In genomic region chr1:94823116-94823515, GRCh38 we compare ENCODE assay signal across 25 cellular contexts. TPM values are rescaled to one million over a fixed set of nuclear protein-coding genes. Genes with fewer than 3 reads are reported as not detected.
A peak's percentile ranks its signal among the peaks of the same experiment; 100 is the strongest.
DNase-seq lines count a peak whose midpoint lies in the region; ATAC-seq and TF ChIP-seq lines count a peak whose summit lies in the region.
"Had no signal": no experiment of that assay in that cellular context is flagged by ENCODE, and none has a peak within 500 bp of the region (broad histone marks: within the 10 kb centered on the region; RNA-seq: fewer than 3 reads in every experiment).

No MANE protein-coding gene starts in this region.

- peak overlapping the region; percentile 95 for H3K4me3 Mint-ChIP-seq in glutamatergic neuron (ENCODE audit: unreplicated experiment)
- H3K4me3 Mint-ChIP-seq: CD4-positive, alpha-beta T cell; IgD-negative memory B cell had no signal

- DNase-seq in body of pancreas: no peak
- no peak for DNase-seq in glutamatergic neuron
- peak in 1 of 3 donors; percentile 51 for DNase-seq in mucosa of descending colon
- peak; percentile 45 for DNase-seq in transverse colon
- no peak for DNase-seq in activated T-cell treated with anti-CD3 and anti-CD28 coated beads, Interleukin-2, amount 50 U/mL, for 48 hours
- DNase-seq in suprapubic skin (ENCODE audit: low spot score in 2 of 2): no peak
- DNase-seq in gastrocnemius medialis: no peak
- DNase-seq: AML-193; CD4-positive, alpha-beta T cell; NCI-H1092; NCI-H1436; NCI-H187; NCI-H2081 treated with DMSO at 0.1 percent for 48 hours; NCI-H2171; NCI-H226; NCI-H510A; Peyer's patch; SHP77 treated with DMSO at 0.1 percent for 48 hours; SK-N-SH had no signal

- peaks cover 23% of the 10 kb centered on the region for H3K27me3 Mint-ChIP-seq in glutamatergic neuron (ENCODE audit: unreplicated experiment)

- 46 to 55% methylated on average over 3 of the region's 3 CpGs for WGBS in body of pancreas, 2 donors
- 51% methylated on average over 3 of the region's 3 CpGs; no CpG with 5 or more reads in 1 of the 2 donors for WGBS in transverse colon (ENCODE audit: low coverage in 1 of 2), 2 donors
- WGBS in suprapubic skin: 68% methylated on average over 3 of the region's 3 CpGs

- TF ChIP-seq POLR2A in body of pancreas (IDR thresholded peaks at IDR 0.05) (no peak), transverse colon (IDR thresholded peaks at IDR 0.05) (no peak), suprapubic skin (IDR thresholded peaks at IDR 0.05) (no peak), gastrocnemius medialis (IDR thresholded peaks at IDR 0.05) (no peak)

- peaks cover 0 to 9% of the 10 kb centered on the region in 2 donors for H3K36me3 ChIP-seq in body of pancreas (replicated peaks in 1 of 2; ENCODE audit: insufficient read depth in 1 of 2, low read depth in 2 of 2)
- peaks cover 4% of the 10 kb centered on the region for H3K36me3 ChIP-seq in mucosa of descending colon (ENCODE audit: low read depth)
- peaks cover 0 to 10% (median 0%) of the 10 kb centered on the region in 4 donors for H3K36me3 ChIP-seq in transverse colon
- H3K36me3 ChIP-seq in suprapubic skin: no peaks in the 10 kb centered on the region
- H3K36me3 ChIP-seq in gastrocnemius medialis: no peaks in the 10 kb centered on the region
- H3K36me3 ChIP-seq: BLaER1 treated with 17β-estradiol and CSF1 and Interleukin-3, amounts not matched to agents 10 nM and 100 nM had no signal

- H3K9me3 ChIP-seq in body of pancreas: no peaks in the 10 kb centered on the region
- H3K9me3 ChIP-seq in mucosa of descending colon: no peaks in the 10 kb centered on the region
- no peaks in the 10 kb centered on the region for H3K9me3 ChIP-seq in transverse colon
- no peaks in the 10 kb centered on the region for H3K9me3 ChIP-seq in suprapubic skin
- H3K9me3 ChIP-seq in gastrocnemius medialis: no peaks in the 10 kb centered on the region
- H3K9me3 ChIP-seq: A549; BLaER1 treated with 17β-estradiol and CSF1 and Interleukin-3, amounts not matched to agents 10 nM and 100 nM; Peyer's patch; SK-N-SH had no signal

- in situ Hi-C loops in transverse colon (cut with MboI; ENCODE audit: low pct_ligation_motif_present in 1 of 4, low pct_unique_long_range_greater_than_20kb in 1 of 4, low sequenced_read_pairs in 3 of 4) (loop anchor here in 2 of 4 donors (25.0 kb wide), 1 partner anchor 761 kb away; no protein-coding TSS in a partner anchor), gastrocnemius medialis (cut with MboI; ENCODE audit: low sequenced_read_pairs in 4 of 4) (no loop called here)

- TF ChIP-seq CTCF in body of pancreas (IDR thresholded peaks at IDR 0.05) (no peak), glutamatergic neuron (IDR thresholded peaks at IDR 0.05; ENCODE audit: partially characterized antibody, unreplicated experiment) (no peak), mucosa of descending colon (IDR thresholded peaks at IDR 0.05) (no peak), transverse colon (IDR thresholded peaks at IDR 0.05) (no peak), suprapubic skin (IDR thresholded peaks at IDR 0.05) (no peak), gastrocnemius medialis (IDR thresholded peaks at IDR 0.05 in 4 of 5, conservative IDR thresholded peaks at IDR 0.05 in 1 of 5) (no peak)

- TF ChIP-seq EP300 in transverse colon (IDR thresholded peaks at IDR 0.05; ENCODE audit: low read depth): no peak
- no peak for TF ChIP-seq EP300 in suprapubic skin (IDR thresholded peaks at IDR 0.05)

- peaks cover 35% of the 10 kb centered on the region for H3K4me1 Mint-ChIP-seq in glutamatergic neuron (ENCODE audit: low read depth, unreplicated experiment)

- ATAC-seq in body of pancreas (no peak), mucosa of descending colon (peak; percentile 35), HG02571 (IDR thresholded peaks at IDR 0.05; ENCODE audit: unreplicated experiment) (no peak), gastrocnemius medialis (no peak)
- ATAC-seq: A549 had no signal

- H3K4me3 ChIP-seq in body of pancreas (no peak overlapping the region), mucosa of descending colon (no peak overlapping the region), transverse colon (no peak overlapping the region), suprapubic skin (no peak overlapping the region), gastrocnemius medialis (no peak overlapping the region)
- H3K4me3 ChIP-seq: A549; BLaER1 treated with 17β-estradiol and CSF1 and Interleukin-3, amounts not matched to agents 10 nM and 100 nM; Peyer's patch had no signal

- intact Hi-C loops in body of pancreas (cut with DNase I) (no loop called here), mucosa of descending colon (cut with DNase I, micrococcal nuclease) (no loop called here), transverse colon (cut with DNase I; ENCODE audit: low total_unique reads) (no loop called here), gastrocnemius medialis (cut with DNase I; ENCODE audit: low total_unique reads) (no loop called here)

- peaks cover 28% of the 10 kb centered on the region for H3K9me3 Mint-ChIP-seq in glutamatergic neuron (ENCODE audit: unreplicated experiment)
- H3K9me3 Mint-ChIP-seq: CD4-positive, alpha-beta T cell had no signal

- H3K4me1 ChIP-seq in body of pancreas (peaks cover 39% of the 10 kb centered on the region), mucosa of descending colon (ENCODE audit: low read depth) (peaks cover 29% of the 10 kb centered on the region), transverse colon (peaks cover 3 to 35% (median 9%) of the 10 kb centered on the region in 4 donors), suprapubic skin (peaks cover 27% of the 10 kb centered on the region), gastrocnemius medialis (no peaks in the 10 kb centered on the region)

- H3K27ac ChIP-seq in body of pancreas: peak overlapping the region; percentile 17 to 92 (median 90)
- H3K27ac ChIP-seq in transverse colon: peak overlapping the region; percentile 81 to 90 (median 90)
- no peak overlapping the region for H3K27ac ChIP-seq in suprapubic skin
- H3K27ac ChIP-seq in gastrocnemius medialis: no peak overlapping the region
- H3K27ac ChIP-seq: A549; BLaER1 treated with 17β-estradiol and CSF1 and Interleukin-3, amounts not matched to agents 10 nM and 100 nM; HL-60; KMS-11 had no signal

- H3K27me3 ChIP-seq in body of pancreas (no peaks in the 10 kb centered on the region), transverse colon (no peaks in the 10 kb centered on the region), suprapubic skin (no peaks in the 10 kb centered on the region), gastrocnemius medialis (peaks cover 12 to 20% (median 16%) of the 10 kb centered on the region in 3 donors)
- H3K27me3 ChIP-seq: Peyer's patch had no signal

- peak overlapping the region; percentile 97 for H3K27ac Mint-ChIP-seq in glutamatergic neuron (ENCODE audit: unreplicated experiment)
- H3K27ac Mint-ChIP-seq: CD4-positive, alpha-beta T cell; IgD-negative memory B cell had no signal

- no peaks in the 10 kb centered on the region for H3K36me3 Mint-ChIP-seq in glutamatergic neuron (ENCODE audit: unreplicated experiment)
- H3K36me3 Mint-ChIP-seq: IgD-negative memory B cell had no signal

RNA-seq across cellular contexts. Expression of gene SLC44A3, which starts 3.0 kb away (rescaled TPM):
- total RNA-seq in body of pancreas: 10 to 100 TPM; 17.8 to 32.9 TPM
- 129 TPM for total RNA-seq in glutamatergic neuron (ENCODE audit: unreplicated experiment)
- 10 to 100 TPM; 37.4 to 89.1 (median 49.5) TPM for total RNA-seq in mucosa of descending colon
- total RNA-seq in transverse colon: 10 to 100 TPM; 20.6 to 60.5 (median 41.8) TPM
- 10 to 100 TPM in 2 of 4 donors, 1 to 10 TPM in 2; 7.6 to 15.5 (median 10.0) TPM for total RNA-seq in suprapubic skin
- total RNA-seq in gastrocnemius medialis: under 1 TPM in 1 of 4 donors, not detected in 3; 0.19 TPM

Comparison
In these comparisons a context has a peak if more than half of its experiments do, and no peak if none do; other contexts are left out.
1. H3K27ac ChIP-seq: peak in body of pancreas (4 of 4) and transverse colon (4 of 4); none in suprapubic skin (single experiment) and gastrocnemius medialis (0 of 4).
2. RNA of gene SLC44A3, which starts 3.0 kb away (total RNA-seq): 129 TPM in glutamatergic neuron (single experiment), 20.6 to 60.5 TPM in transverse colon, 37.4 to 89.1 TPM in mucosa of descending colon, 17.8 to 32.9 TPM in body of pancreas and 7.6 to 15.5 TPM in suprapubic skin; 0.19 TPM in gastrocnemius medialis; every median in the first group is over 4 times any median in the second.